ENCODE assay signal across 1 cellular context in genomic region chr1:24390924-24391782, GRCh38.
TF ChIP-seq lines count a peak whose summit lies in the region.

No MANE protein-coding gene starts in this region.

TF ChIP-seq in WTC11, 78 proteins besides CTCF, POLR2A, EP300 and RAD21 (continued from another document):
- TF ChIP-seq FOXP1 (CRISPR knock-in tag; IDR thresholded peaks at IDR 0.05; ENCODE audit: borderline replicate concordance) = no peak
- TF ChIP-seq ZMAT4 (CRISPR knock-in tag; IDR thresholded peaks at IDR 0.05) = no peak
- TF ChIP-seq PREB (CRISPR knock-in tag; IDR thresholded peaks at IDR 0.05; ENCODE audit: borderline replicate concordance) = no peak
- TF ChIP-seq GABPB1 (CRISPR knock-in tag; IDR thresholded peaks at IDR 0.05) = no peak
- no peak for TF ChIP-seq FOXK1 (CRISPR knock-in tag; IDR thresholded peaks at IDR 0.05)
- TF ChIP-seq ZNF219 (CRISPR knock-in tag; IDR thresholded peaks at IDR 0.05; ENCODE audit: borderline replicate concordance) = no peak
- TF ChIP-seq TEAD1 (CRISPR knock-in tag; IDR thresholded peaks at IDR 0.05) = no peak
- no peak for TF ChIP-seq PRRX2 (CRISPR knock-in tag; IDR thresholded peaks at IDR 0.05)
- TF ChIP-seq ZBTB21 (CRISPR knock-in tag; IDR thresholded peaks at IDR 0.05; ENCODE audit: borderline replicate concordance) = no peak
- no peak for TF ChIP-seq NFYB (CRISPR knock-in tag; conservative IDR thresholded peaks at IDR 0.05; ENCODE audit: low read depth)
- no peak for TF ChIP-seq ZNF416 (CRISPR knock-in tag; IDR thresholded peaks at IDR 0.05)
- no peak for TF ChIP-seq SOX15 (CRISPR knock-in tag; IDR thresholded peaks at IDR 0.05)
